26 cellular contexts compared by ENCODE assay signal in the genomic region with DNA sequence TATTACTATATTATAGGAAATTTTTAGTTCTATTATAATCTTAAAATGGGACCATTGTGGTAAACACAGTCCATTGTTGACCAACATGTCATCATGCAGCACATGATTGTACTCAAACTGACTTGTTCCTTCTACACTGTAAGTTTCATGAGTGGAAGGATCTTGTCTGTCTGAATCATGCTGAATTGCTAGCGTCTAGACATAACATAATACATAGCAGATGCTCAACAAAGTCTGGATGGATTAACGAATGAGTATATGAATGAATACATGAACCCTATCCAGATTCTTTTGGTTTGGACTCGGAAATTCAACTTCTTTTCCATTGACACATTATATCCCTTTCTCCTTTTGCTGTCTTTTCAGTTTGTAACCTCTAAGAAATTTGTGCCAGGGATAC.
"Had no signal": no experiment of that assay in that cellular context is flagged by ENCODE, and none has a peak within 500 bp of the region (broad histone marks: within the 10 kb centered on the region; RNA-seq: fewer than 3 reads in every experiment).

No MANE protein-coding gene starts in this region.

- H3K27me3 ChIP-seq: adrenal gland, cardiac muscle cell, colonic mucosa, heart left ventricle, pancreas, right atrium auricular region, spleen, suprapubic skin, tibial artery had no signal

- DNase-seq: activated CD4-positive, alpha-beta T cell treated with anti-CD3 and anti-CD28 coated beads for 36 hours; activated CD4-positive, CD25-positive, alpha-beta regulatory T cell; activated CD8-positive, alpha-beta memory T cell treated with anti-CD3 and anti-CD28 coated beads, Interleukin-2, amount 10 ng/mL, durations not matched to agents 7 days and 5 days; activated CD8-positive, alpha-beta T cell treated with anti-CD3 and anti-CD28 coated beads, Interleukin-2, amount 10 ng/mL, durations not matched to agents 7 days and 5 days; activated naive CD4-positive, alpha-beta T cell treated with Interleukin-2 at 50 U/mL for 16 hours; activated T-cell treated with anti-CD3 and anti-CD28 coated beads, Interleukin-2, amount 50 U/mL, for 48 hours; adrenal gland; aorta; cerebellar nuclear complex; colonic mucosa; effector memory CD8-positive, alpha-beta T cell; erythroblast; foreskin fibroblast; heart left ventricle; hypothalamus; immature natural killer cell; kidney; left colon; naive thymus-derived CD4-positive, alpha-beta T cell; pancreas; spleen; stimulated activated naive CD4-positive, alpha-beta T cell; tibial artery had no signal

- H3K4me1 ChIP-seq: adrenal gland, colonic mucosa, pancreas, right atrium auricular region, spleen, suprapubic skin, tibial artery had no signal

- ATAC-seq: activated CD4-positive, alpha-beta T cell treated with anti-CD3 and anti-CD28 coated beads for 36 hours; activated CD8-positive, alpha-beta memory T cell treated with anti-CD3 and anti-CD28 coated beads, Interleukin-2, amount 10 ng/mL, durations not matched to agents 7 days and 5 days; activated CD8-positive, alpha-beta T cell treated with anti-CD3 and anti-CD28 coated beads, Interleukin-2, amount 10 ng/mL, durations not matched to agents 7 days and 5 days; effector memory CD8-positive, alpha-beta T cell; heart left ventricle; left colon; naive thymus-derived CD4-positive, alpha-beta T cell; pancreas had no signal

- H3K27ac ChIP-seq: adrenal gland, cardiac muscle cell, colonic mucosa, heart left ventricle, pancreas, right atrium auricular region, spleen, suprapubic skin, tibial artery had no signal

- H3K36me3 ChIP-seq: adrenal gland, cardiac muscle cell, colonic mucosa, heart left ventricle, pancreas, right atrium auricular region, spleen, suprapubic skin, tibial artery had no signal

- H3K9me3 ChIP-seq: adrenal gland, colonic mucosa, heart left ventricle, pancreas, right atrium auricular region, spleen, suprapubic skin, tibial artery had no signal

- H3K4me3 ChIP-seq: adrenal gland, cardiac muscle cell, colonic mucosa, heart left ventricle, pancreas, right atrium auricular region, spleen, suprapubic skin, tibial artery had no signal
